ENCODE assay signal across 8 cellular contexts in the genomic region with DNA sequence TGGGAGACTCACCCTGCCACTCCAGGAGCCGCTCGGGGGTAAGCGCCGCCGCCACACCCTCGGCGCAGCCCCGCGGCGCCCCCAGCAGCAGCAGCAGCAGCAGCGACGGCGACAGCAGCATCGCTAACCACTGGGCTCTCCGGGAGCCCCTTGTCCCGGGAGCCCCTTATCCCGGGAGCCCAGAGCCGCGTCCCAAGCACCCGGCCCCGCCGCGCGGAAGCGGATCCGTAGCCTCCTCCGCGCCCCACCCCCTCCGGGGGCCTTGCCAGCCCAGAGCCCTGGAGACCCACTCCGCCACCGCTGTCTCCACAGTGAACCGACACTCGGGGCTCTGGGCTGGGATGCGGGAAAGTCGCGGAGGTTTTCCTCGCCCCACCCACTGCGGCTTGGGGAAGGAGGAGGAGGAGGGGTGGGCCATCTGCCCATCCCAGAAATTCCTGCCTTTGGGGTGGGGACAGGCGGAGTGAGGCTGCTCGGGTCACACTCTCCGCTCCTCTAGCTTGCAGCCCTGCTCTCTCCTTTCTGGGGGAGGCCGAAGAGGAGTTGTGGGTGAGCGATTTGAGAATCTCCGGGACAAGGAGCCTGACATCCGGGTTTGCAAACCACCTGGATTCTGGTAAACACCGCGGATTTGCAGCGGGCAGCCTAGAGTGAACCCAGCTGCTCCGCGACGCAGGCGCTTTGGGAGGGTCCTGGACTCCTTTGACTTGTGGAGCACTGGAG. TPM values are rescaled to one million over a fixed set of nuclear protein-coding genes. Genes with fewer than 3 reads are reported as not detected.
DNase-seq lines count a peak whose midpoint lies in the region; ATAC-seq and TF ChIP-seq lines count a peak whose summit lies in the region.

Gene PLA2R1, minus strand, starts transcription at position 333 of the 723 bp plus-strand sequence. Its CDS starts 212 bp downstream, at position 121.

- TF ChIP-seq CTCF in AG10803 (conservative IDR thresholded peaks at IDR 0.05; ENCODE audit: low read length) (no peak), choroid plexus epithelial cell (conservative IDR thresholded peaks at IDR 0.05; ENCODE audit: low read depth, low read length) (no peak)

- ATAC-seq in left colon: peak; percentile 78
- peak; percentile 38 for ATAC-seq in stimulated activated effector memory CD8-positive, alpha-beta T cell treated with anti-CD3 and anti-CD28 coated beads, Interleukin-12 subunit alpha, Interleukin-12 subunit beta, amount 100 ng/mL, for 72 hours
- ATAC-seq in GM18519 (IDR thresholded peaks at IDR 0.05; ENCODE audit: low FRiP score, unreplicated experiment): no peak

- H3K27me3 ChIP-seq in MG63 (no peaks in the 10 kb centered on the region), SJCRH30 (no peaks in the 10 kb centered on the region)

- H3K9me3 ChIP-seq in MG63: no peaks in the 10 kb centered on the region
- H3K9me3 ChIP-seq in SJCRH30 (replicated peaks): no peaks in the 10 kb centered on the region

- H3K36me3 Mint-ChIP-seq in stimulated activated effector memory CD8-positive, alpha-beta T cell treated with anti-CD3 and anti-CD28 coated beads, Interleukin-12 subunit alpha, Interleukin-12 subunit beta, amount 100 ng/mL, for 72 hours: no peaks in the 10 kb centered on the region

- no peaks in the 10 kb centered on the region for H3K4me1 ChIP-seq in SJCRH30

- H3K9me3 Mint-ChIP-seq in stimulated activated effector memory CD8-positive, alpha-beta T cell treated with anti-CD3 and anti-CD28 coated beads, Interleukin-12 subunit alpha, Interleukin-12 subunit beta, amount 100 ng/mL, for 72 hours: no peaks in the 10 kb centered on the region

- DNase-seq in AG10803 (ENCODE audit: low read depth) (peak; percentile 47), MG63 (peak; percentile 54), choroid plexus epithelial cell (ENCODE audit: low read depth) (peak; percentile 75), left colon (peak; percentile 67 to 69), SJCRH30 (no peak)
- DNase-seq in stimulated activated effector memory CD8-positive, alpha-beta T cell treated with anti-CD3 and anti-CD28 coated beads, Interleukin-12 subunit alpha, Interleukin-12 subunit beta, amount 100 ng/mL, for 72 hours (ENCODE audit: low spot score in 2 of 2): no peak
- no peak for DNase-seq in stimulated activated CD8-positive, alpha-beta memory T cell treated with anti-CD3 and anti-CD28 coated beads, Interleukin-4, amount 100 ng/mL, for 48 hours

- peaks cover 9% of the 10 kb centered on the region for H3K4me1 Mint-ChIP-seq in stimulated activated effector memory CD8-positive, alpha-beta T cell treated with anti-CD3 and anti-CD28 coated beads, Interleukin-12 subunit alpha, Interleukin-12 subunit beta, amount 100 ng/mL, for 72 hours

- H3K4me3 Mint-ChIP-seq in stimulated activated effector memory CD8-positive, alpha-beta T cell treated with anti-CD3 and anti-CD28 coated beads, Interleukin-12 subunit alpha, Interleukin-12 subunit beta, amount 100 ng/mL, for 72 hours: peak within 1 kb of the TSS; percentile 51

- H3K4me3 ChIP-seq in AG10803 (ENCODE audit: low read length) (peak within 1 kb of the TSS; percentile 75), MG63 (peak within 1 kb of the TSS; percentile 53), choroid plexus epithelial cell (ENCODE audit: low read depth, low read length) (peak within 1 kb of the TSS; percentile 80), SJCRH30 (no peak within 1 kb of the TSS)

- no peak within 1 kb of the TSS for H3K27ac Mint-ChIP-seq in stimulated activated effector memory CD8-positive, alpha-beta T cell treated with anti-CD3 and anti-CD28 coated beads, Interleukin-12 subunit alpha, Interleukin-12 subunit beta, amount 100 ng/mL, for 72 hours

- intact Hi-C loops in left colon (cut with DNase I, micrococcal nuclease): no loop called here

- H3K36me3 ChIP-seq in MG63 (no peaks in the 10 kb centered on the region), SJCRH30 (no peaks in the 10 kb centered on the region)

- no peak within 1 kb of the TSS for H3K27ac ChIP-seq in SJCRH30

RNA-seq across cellular contexts. Expression of gene PLA2R1, which starts in this region (rescaled TPM):
- 0.36 and 1.6 TPM in 2 replicates for total RNA-seq in MG63 (2014; rRNA removed; shearing (Covaris generic); ENCODE audit: low replicate concordance)
- 10 to 100 TPM in 1 of 2 donors, 1 to 10 TPM in 1; 6.8 to 11.4 TPM for total RNA-seq in left colon
- total RNA-seq in SJCRH30 (2014; rRNA removed; shearing (Covaris generic)): not detected in 2 replicates

Comparison
In these comparisons a context has a peak if more than half of its experiments do, and no peak if none do; other contexts are left out.
1. DNase-seq: peak in AG10803 (single experiment), MG63 (single experiment), choroid plexus epithelial cell (single experiment) and left colon (2 of 2); none in stimulated activated effector memory CD8-positive, alpha-beta T cell treated with anti-CD3 and anti-CD28 coated beads, Interleukin-12 subunit alpha, Interleukin-12 subunit beta, amount 100 ng/mL, for 72 hours (0 of 2), SJCRH30 (0 of 2) and stimulated activated CD8-positive, alpha-beta memory T cell treated with anti-CD3 and anti-CD28 coated beads, Interleukin-4, amount 100 ng/mL, for 48 hours (single experiment).